In the genomic region with DNA sequence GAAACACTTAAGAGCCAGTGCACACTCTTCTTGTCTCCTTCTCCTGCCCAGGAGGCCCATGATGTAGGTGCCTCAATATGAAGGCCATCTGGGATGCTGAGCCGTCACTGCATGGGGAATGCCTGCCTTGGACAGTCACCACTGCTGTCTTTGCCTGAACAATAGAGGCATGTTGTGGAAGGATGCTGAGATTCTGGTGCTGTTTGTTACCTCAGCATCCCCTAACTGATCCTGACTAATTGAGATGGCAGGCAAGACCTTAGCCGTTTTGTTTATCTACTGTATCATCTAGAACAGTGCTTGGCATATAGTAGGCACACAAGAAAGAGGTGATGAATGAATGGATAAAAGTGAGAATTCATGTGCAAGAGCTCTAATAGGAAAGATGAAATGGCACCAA, we compare ENCODE assay signal across 21 cellular contexts.
DNase-seq lines count a peak whose midpoint lies in the region; ATAC-seq, FAIRE-seq and TF ChIP-seq lines count a peak whose summit lies in the region.
"Had no signal": no experiment of that assay in that cellular context is flagged by ENCODE, and none has a peak within 500 bp of the region (broad histone marks: within the 10 kb centered on the region; RNA-seq: fewer than 3 reads in every experiment).

No MANE protein-coding gene starts in this region.

- peaks cover 11% of the 10 kb centered on the region for H3K9me3 Mint-ChIP-seq in endodermal cell
- H3K9me3 Mint-ChIP-seq in T-cell: peaks cover 2 to 16% (median 6%) of the 10 kb centered on the region in 3 donors

- H3K27ac Mint-ChIP-seq in endodermal cell: no peak overlapping the region
- H3K27ac Mint-ChIP-seq in T-cell: no peak overlapping the region
- H3K27ac Mint-ChIP-seq: B cell; CD4-positive, alpha-beta T cell; CD8-positive, alpha-beta T cell had no signal

- H3K9me3 ChIP-seq in HepG2 (ENCODE audit: low read length) (no peaks in the 10 kb centered on the region), right lobe of liver (no peaks in the 10 kb centered on the region), endodermal cell (ENCODE audit: control insufficient read depth, low read length) (peaks cover 7% of the 10 kb centered on the region)
- H3K9me3 ChIP-seq: A549, Caco-2 had no signal

- DNase-seq in HepG2 (ENCODE audit: low spot score) (no peak), right lobe of liver (no peak), endodermal cell (peak; percentile 28), T-cell (no peak), NCI-H1417 treated with DMSO at 0.1 percent for 48 hours (lab: John Stamatoyannopoulos, UW) (no peak)
- DNase-seq: AML-193; Caco-2; Calu3; CD4-positive, alpha-beta T cell; CD8-positive, alpha-beta T cell; DMS79 treated with DMSO at 0.1 percent for 48 hours; GF-D8 had no signal

- no peak overlapping the region for H3K9ac ChIP-seq in HepG2 (ENCODE audit: insufficient read depth, low read depth, low read length)
- no peak overlapping the region for H3K9ac ChIP-seq in endodermal cell (ENCODE audit: extremely low read depth, low read length, poor library complexity, severe bottlenecking)
- H3K9ac ChIP-seq: BLaER1 treated with 17β-estradiol and CSF1 and Interleukin-3, amounts not matched to agents 10 nM and 100 nM had no signal

- in situ Hi-C loops in HepG2 (cut with HindIII; ENCODE audit: extremely low pct_ligation_motif_present, low pct_unique_long_range_greater_than_20kb): no loop called here

- TF ChIP-seq EP300 in HepG2 (IDR thresholded peaks at IDR 0.05; ENCODE audit: low read depth in 2 of 2, low read length in 2 of 2) (no peak), HepG2 (CRISPR knock-in tag; IDR thresholded peaks at IDR 0.05; ENCODE audit: borderline replicate concordance) (no peak)

- peaks cover 4% of the 10 kb centered on the region for H3K4me1 Mint-ChIP-seq in endodermal cell
- no peaks in the 10 kb centered on the region for H3K4me1 Mint-ChIP-seq in T-cell
- H3K4me1 Mint-ChIP-seq: B cell had no signal

- H3K27me3 Mint-ChIP-seq in endodermal cell (ENCODE audit: insufficient read depth): no peaks in the 10 kb centered on the region
- H3K27me3 Mint-ChIP-seq in T-cell: no peaks in the 10 kb centered on the region
- H3K27me3 Mint-ChIP-seq: B cell; CD4-positive, alpha-beta T cell had no signal

- no peaks in the 10 kb centered on the region for H4K20me1 ChIP-seq in HepG2 (ENCODE audit: insufficient read depth, low read length)
- H4K20me1 ChIP-seq: BLaER1 treated with 17β-estradiol and CSF1 and Interleukin-3, amounts not matched to agents 10 nM and 100 nM had no signal

- TF ChIP-seq RAD21 in HepG2 (CRISPR knock-in tag; IDR thresholded peaks at IDR 0.05): no peak

- H3K79me2 ChIP-seq in HepG2 (ENCODE audit: insufficient read depth, low read length): no peaks in the 10 kb centered on the region

- CTCF ChIA-PET in HepG2 (lab: Yijun Ruan, JAX; ENCODE audit: low intra/inter-chr PET ratio, low total read pairs): no interaction called here
- CTCF ChIA-PET in T-cell (lab: Charles Lee): no interaction called here

- H3K36me3 ChIP-seq in HepG2 (replicated peaks in 1 of 2; ENCODE audit: control insufficient read depth in 1 of 2, insufficient read depth in 2 of 2, low read length in 2 of 2) (no peaks in the 10 kb centered on the region), right lobe of liver (no peaks in the 10 kb centered on the region), endodermal cell (ENCODE audit: control insufficient read depth, insufficient read depth, low read length) (no peaks in the 10 kb centered on the region)
- H3K36me3 ChIP-seq: BLaER1 treated with 17β-estradiol and CSF1 and Interleukin-3, amounts not matched to agents 10 nM and 100 nM had no signal

- no TSS peak for BruUV-seq in HepG2 (replicated peaks; lab: Mats Ljungman, UMichigan)

- H3K27me3 ChIP-seq in HepG2 (ENCODE audit: control insufficient read depth in 1 of 2, insufficient read depth in 2 of 2, low read length in 2 of 2) (no peaks in the 10 kb centered on the region), right lobe of liver (no peaks in the 10 kb centered on the region), endodermal cell (ENCODE audit: control insufficient read depth, insufficient read depth, low read length, poor library complexity, severe bottlenecking) (no peaks in the 10 kb centered on the region)
- H3K27me3 ChIP-seq: BLaER1 treated with 17β-estradiol and CSF1 and Interleukin-3, amounts not matched to agents 10 nM and 100 nM had no signal

- no peak for TF ChIP-seq POLR2A in HepG2 (IDR thresholded peaks at IDR 0.05; ENCODE audit: insufficient read depth in 1 of 2, low read depth in 2 of 2, low read length in 2 of 2)
- no peak for TF ChIP-seq POLR2A in right lobe of liver (IDR thresholded peaks at IDR 0.05)

- H3K4me3 ChIP-seq in HepG2 (replicated peaks in 1 of 3; ENCODE audit: insufficient read depth in 1 of 3, low read depth in 2 of 3, low read length in 3 of 3) (no peak overlapping the region), right lobe of liver (no peak overlapping the region), endodermal cell (ENCODE audit: low read length) (no peak overlapping the region)
- H3K4me3 ChIP-seq: A549; BLaER1 treated with 17β-estradiol and CSF1 and Interleukin-3, amounts not matched to agents 10 nM and 100 nM had no signal

- no peak for ATAC-seq in HepG2
- no peak for ATAC-seq in right lobe of liver
- no peak for ATAC-seq in T-cell (replicated peaks in 1 of 4)
- ATAC-seq: A549; CD8-positive, alpha-beta T cell had no signal

- no peak overlapping the region for H2AFZ ChIP-seq in HepG2 (ENCODE audit: low read length)

- H3K4me3 Mint-ChIP-seq in endodermal cell (no peak overlapping the region), T-cell (no peak overlapping the region)
- H3K4me3 Mint-ChIP-seq: B cell; CD4-positive, alpha-beta T cell; CD8-positive, alpha-beta T cell had no signal

- H3K4me1 ChIP-seq in HepG2 (ENCODE audit: insufficient read depth, low read length) (no peaks in the 10 kb centered on the region), right lobe of liver (no peaks in the 10 kb centered on the region), endodermal cell (ENCODE audit: control insufficient read depth, insufficient read depth, low read length) (no peaks in the 10 kb centered on the region)
- H3K4me1 ChIP-seq: A549; BLaER1 treated with 17β-estradiol and CSF1 and Interleukin-3, amounts not matched to agents 10 nM and 100 nM; Caco-2 had no signal

- TF ChIP-seq CTCF in HepG2 (CRISPR knock-in tag; IDR thresholded peaks at IDR 0.05): no peak
- TF ChIP-seq CTCF in right lobe of liver (IDR thresholded peaks at IDR 0.05): no peak
- no peak for TF ChIP-seq CTCF in endodermal cell (conservative IDR thresholded peaks at IDR 0.05)

- intact Hi-C loops in HepG2 (cut with micrococcal nuclease; ENCODE audit: unreplicated experiment): no loop called here
- intact Hi-C loops in right lobe of liver (cut with DNase I): no loop called here

- FAIRE-seq in HepG2 (lab: Jason Lieb, UNC): no peak
- FAIRE-seq: A549, D721Med, G401.6, GM12891, GM19239 had no signal

- H3K27ac ChIP-seq in HepG2 (ENCODE audit: extremely low read length, insufficient read depth, low read length) (no peak overlapping the region), right lobe of liver (no peak overlapping the region), endodermal cell (ENCODE audit: low read depth, low read length) (no peak overlapping the region)
- H3K27ac ChIP-seq: 22Rv1; A549; BLaER1 treated with 17β-estradiol and CSF1 and Interleukin-3, amounts not matched to agents 10 nM and 100 nM; C4-2B had no signal

- no peak overlapping the region for H3K4me2 ChIP-seq in HepG2 (ENCODE audit: low read depth, low read length)
- H3K4me2 ChIP-seq: A549; BLaER1 treated with 17β-estradiol and CSF1 and Interleukin-3, amounts not matched to agents 10 nM and 100 nM had no signal

- 0% methylated on average over 1 of the region's 2 CpGs for WGBS in HepG2 (ENCODE audit: low lambda C conversion rate)
- WGBS in right lobe of liver (ENCODE audit: insufficient coverage, low coverage, low lambda C conversion rate, missing lambda C conversion rate): 17% methylated on average over 1 of the region's 2 CpGs
- WGBS in endodermal cell (ENCODE audit: insufficient coverage in 1 of 2, insufficient read length in 1 of 2), 2 experiments: 92 to 100% methylated on average over 1 to 2 of the region's 2 CpGs

- H3K36me3 Mint-ChIP-seq in endodermal cell (ENCODE audit: low read depth): peaks cover 9% of the 10 kb centered on the region
- H3K36me3 Mint-ChIP-seq in T-cell: no peaks in the 10 kb centered on the region
- H3K36me3 Mint-ChIP-seq: CD8-positive, alpha-beta T cell had no signal

- POLR2A ChIA-PET in HepG2 (lab: Yijun Ruan, JAX): no interaction called here
- POLR2A ChIA-PET in T-cell (lab: Charles Lee): no interaction called here

TF ChIP-seq in HepG2, 621 proteins besides CTCF, POLR2A, EP300 and RAD21:
- TF ChIP-seq ZNF12 (CRISPR knock-in tag; IDR thresholded peaks at IDR 0.05): peak; percentile 95
- TF ChIP-seq, protein P1, sequence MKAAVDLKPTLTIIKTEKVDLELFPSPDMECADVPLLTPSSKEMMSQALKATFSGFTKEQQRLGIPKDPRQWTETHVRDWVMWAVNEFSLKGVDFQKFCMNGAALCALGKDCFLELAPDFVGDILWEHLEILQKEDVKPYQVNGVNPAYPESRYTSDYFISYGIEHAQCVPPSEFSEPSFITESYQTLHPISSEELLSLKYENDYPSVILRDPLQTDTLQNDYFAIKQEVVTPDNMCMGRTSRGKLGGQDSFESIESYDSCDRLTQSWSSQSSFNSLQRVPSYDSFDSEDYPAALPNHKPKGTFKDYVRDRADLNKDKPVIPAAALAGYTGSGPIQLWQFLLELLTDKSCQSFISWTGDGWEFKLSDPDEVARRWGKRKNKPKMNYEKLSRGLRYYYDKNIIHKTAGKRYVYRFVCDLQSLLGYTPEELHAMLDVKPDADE (CRISPR knock-in tag; IDR thresholded peaks at IDR 0.05): no peak
- TF ChIP-seq HOXA9 (CRISPR knock-in tag; IDR thresholded peaks at IDR 0.05; ENCODE audit: borderline replicate concordance): no peak
